Comparison of ENCODE assay signal across 1 cellular context in genomic region chr3:179563298-179563934, GRCh38.
TF ChIP-seq lines count a peak whose summit lies in the region.

No MANE protein-coding gene starts in this region.

TF ChIP-seq in SK-N-SH, 30 proteins besides CTCF, POLR2A, EP300 and RAD21 (continued from another document):
- no peak for TF ChIP-seq PBX3 (IDR thresholded peaks at IDR 0.05)
- no peak for TF ChIP-seq FOSL2 (IDR thresholded peaks at IDR 0.05; ENCODE audit: borderline replicate concordance, low read depth)
- no peak for TF ChIP-seq FOXM1 (IDR thresholded peaks at IDR 0.05; ENCODE audit: low read depth)
- TF ChIP-seq SIN3A (IDR thresholded peaks at IDR 0.05; ENCODE audit: borderline replicate concordance, low read depth, low read length), result 0 out of 2 replicates have a peak, but pooled peaks have one; percentile 22
- no peak for TF ChIP-seq JUND (IDR thresholded peaks at IDR 0.05)
- TF ChIP-seq EZH2phosphoT487 (IDR thresholded peaks at IDR 0.05; ENCODE audit: borderline replicate concordance, low read depth), result no peak
- no peak for TF ChIP-seq GATA2 (CRISPR knock-in tag; IDR thresholded peaks at IDR 0.05)
- no peak for TF ChIP-seq USF2 (IDR thresholded peaks at IDR 0.05; ENCODE audit: borderline replicate concordance, low read depth, low read length)
- no peak for TF ChIP-seq CHD2 (IDR thresholded peaks at IDR 0.05; ENCODE audit: low read length, partially characterized antibody)
- TF ChIP-seq, protein P1, sequence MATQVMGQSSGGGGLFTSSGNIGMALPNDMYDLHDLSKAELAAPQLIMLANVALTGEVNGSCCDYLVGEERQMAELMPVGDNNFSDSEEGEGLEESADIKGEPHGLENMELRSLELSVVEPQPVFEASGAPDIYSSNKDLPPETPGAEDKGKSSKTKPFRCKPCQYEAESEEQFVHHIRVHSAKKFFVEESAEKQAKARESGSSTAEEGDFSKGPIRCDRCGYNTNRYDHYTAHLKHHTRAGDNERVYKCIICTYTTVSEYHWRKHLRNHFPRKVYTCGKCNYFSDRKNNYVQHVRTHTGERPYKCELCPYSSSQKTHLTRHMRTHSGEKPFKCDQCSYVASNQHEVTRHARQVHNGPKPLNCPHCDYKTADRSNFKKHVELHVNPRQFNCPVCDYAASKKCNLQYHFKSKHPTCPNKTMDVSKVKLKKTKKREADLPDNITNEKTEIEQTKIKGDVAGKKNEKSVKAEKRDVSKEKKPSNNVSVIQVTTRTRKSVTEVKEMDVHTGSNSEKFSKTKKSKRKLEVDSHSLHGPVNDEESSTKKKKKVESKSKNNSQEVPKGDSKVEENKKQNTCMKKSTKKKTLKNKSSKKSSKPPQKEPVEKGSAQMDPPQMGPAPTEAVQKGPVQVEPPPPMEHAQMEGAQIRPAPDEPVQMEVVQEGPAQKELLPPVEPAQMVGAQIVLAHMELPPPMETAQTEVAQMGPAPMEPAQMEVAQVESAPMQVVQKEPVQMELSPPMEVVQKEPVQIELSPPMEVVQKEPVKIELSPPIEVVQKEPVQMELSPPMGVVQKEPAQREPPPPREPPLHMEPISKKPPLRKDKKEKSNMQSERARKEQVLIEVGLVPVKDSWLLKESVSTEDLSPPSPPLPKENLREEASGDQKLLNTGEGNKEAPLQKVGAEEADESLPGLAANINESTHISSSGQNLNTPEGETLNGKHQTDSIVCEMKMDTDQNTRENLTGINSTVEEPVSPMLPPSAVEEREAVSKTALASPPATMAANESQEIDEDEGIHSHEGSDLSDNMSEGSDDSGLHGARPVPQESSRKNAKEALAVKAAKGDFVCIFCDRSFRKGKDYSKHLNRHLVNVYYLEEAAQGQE (IDR thresholded peaks at IDR 0.05; ENCODE audit: low read depth, low read length), result no peak
- peak; percentile 28; the same call in 1 of the 2 replicates for TF ChIP-seq NRF1 (IDR thresholded peaks at IDR 0.05; ENCODE audit: low read depth, low read length)
- TF ChIP-seq MXI1 (IDR thresholded peaks at IDR 0.05; ENCODE audit: low read depth, low read length), result peak; percentile 64
- TF ChIP-seq MAX (IDR thresholded peaks at IDR 0.05; ENCODE audit: low read depth), result 0 out of 2 replicates have a peak, but pooled peaks have one; percentile 22
- TF ChIP-seq, protein P2, sequence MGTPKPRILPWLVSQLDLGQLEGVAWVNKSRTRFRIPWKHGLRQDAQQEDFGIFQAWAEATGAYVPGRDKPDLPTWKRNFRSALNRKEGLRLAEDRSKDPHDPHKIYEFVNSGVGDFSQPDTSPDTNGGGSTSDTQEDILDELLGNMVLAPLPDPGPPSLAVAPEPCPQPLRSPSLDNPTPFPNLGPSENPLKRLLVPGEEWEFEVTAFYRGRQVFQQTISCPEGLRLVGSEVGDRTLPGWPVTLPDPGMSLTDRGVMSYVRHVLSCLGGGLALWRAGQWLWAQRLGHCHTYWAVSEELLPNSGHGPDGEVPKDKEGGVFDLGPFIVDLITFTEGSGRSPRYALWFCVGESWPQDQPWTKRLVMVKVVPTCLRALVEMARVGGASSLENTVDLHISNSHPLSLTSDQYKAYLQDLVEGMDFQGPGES (IDR thresholded peaks at IDR 0.05; ENCODE audit: low read depth, low read length), result no peak
- TF ChIP-seq NFIC (IDR thresholded peaks at IDR 0.05; ENCODE audit: borderline replicate concordance), result no peak
- TF ChIP-seq MEF2A (IDR thresholded peaks at IDR 0.05; ENCODE audit: borderline replicate concordance, low read depth), result no peak
- TF ChIP-seq TEAD4 (IDR thresholded peaks at IDR 0.05; ENCODE audit: borderline replicate concordance, insufficient read depth), result no peak
- TF ChIP-seq ZBTB33 (IDR thresholded peaks at IDR 0.05; ENCODE audit: borderline replicate concordance, low read depth), result no peak
